In genomic region chr18:79402977-79403722, GRCh38 we compare ENCODE assay signal across 8 cellular contexts. TPM values are rescaled to one million over a fixed set of nuclear protein-coding genes. Genes with fewer than 3 reads are reported as not detected.
DNase-seq lines count a peak whose midpoint lies in the region; ATAC-seq, FAIRE-seq and TF ChIP-seq lines count a peak whose summit lies in the region.

No MANE protein-coding gene starts in this region.

- TF ChIP-seq CTCF in WTC11 (IDR thresholded peaks at IDR 0.05) = no peak
- no peak for TF ChIP-seq CTCF in prostate gland (IDR thresholded peaks at IDR 0.05)

- H3K9me3 Mint-ChIP-seq in WTC11 = no peaks in the 10 kb centered on the region

- no peaks in the 10 kb centered on the region for H3K36me3 ChIP-seq in prostate gland

- H3K4me1 Mint-ChIP-seq in WTC11 = peaks cover 51% of the 10 kb centered on the region

- H3K9me3 ChIP-seq in prostate gland = no peaks in the 10 kb centered on the region

- peaks cover 15% of the 10 kb centered on the region for H3K27me3 Mint-ChIP-seq in WTC11 (ENCODE audit: low read depth)

- POLR2A ChIA-PET in WTC11 (lab: Charles Lee) = no interaction called here

- 38% methylated on average over 25 of the region's 27 CpGs for WGBS in prostate gland

- H3K36me3 Mint-ChIP-seq in WTC11 = no peaks in the 10 kb centered on the region; the same call in 1 of the 2 replicates

- TF ChIP-seq POLR2A in prostate gland (IDR thresholded peaks at IDR 0.05) = no peak

- H3K4me3 ChIP-seq in prostate gland = peak overlapping the region in 1 of 2 donors; percentile 2

- CTCF ChIA-PET in WTC11 (lab: Charles Lee) = interaction anchor here (0.7 to 1.0 kb wide), 3 partner anchors 10 to 210 kb away, joined by 3 to 4 read pairs (median 3); no protein-coding TSS in a partner anchor

- no peak overlapping the region for H3K4me3 Mint-ChIP-seq in WTC11

- intact Hi-C loops in prostate gland (cut with DNase I) = no loop called here

- DNase-seq in HUDEP-2 (lab: John Stamatoyannopoulos, UW; ENCODE audit: unreplicated experiment in 76 of 76) = peak in 53 of 76 experiments; percentile 2 to 76 (median 43)
- DNase-seq in WTC11 (ENCODE audit: low spot score) = no peak
- peak; percentile 74 to 78 for DNase-seq in frontal cortex (ENCODE audit: low spot score in 2 of 2)
- peak; percentile 46 for DNase-seq in prostate gland (ENCODE audit: low spot score)
- no peak for DNase-seq in NCI-H774 (lab: John Stamatoyannopoulos, UW)
- no peak for DNase-seq in NCI-H2107 (lab: John Stamatoyannopoulos, UW)

- peak; percentile 14; the same call in 1 of the 2 replicates for ATAC-seq in WTC11
- ATAC-seq in GM18861 (IDR thresholded peaks at IDR 0.05; ENCODE audit: unreplicated experiment) = no peak
- no peak for ATAC-seq in HG03460 (IDR thresholded peaks at IDR 0.05; ENCODE audit: unreplicated experiment)

- no peaks in the 10 kb centered on the region for H3K27me3 ChIP-seq in prostate gland (replicated peaks; ENCODE audit: insufficient read depth)

- H3K27ac Mint-ChIP-seq in WTC11 = peak overlapping the region; percentile 10; the same call in 1 of the 2 replicates

- FAIRE-seq in frontal cortex (lab: Jason Lieb, UNC) = no peak

- H3K4me1 ChIP-seq in prostate gland (replicated peaks) = peaks cover 7% of the 10 kb centered on the region

- peak overlapping the region; percentile 42 to 77 for H3K27ac ChIP-seq in prostate gland

TF ChIP-seq in WTC11, 78 proteins besides CTCF, POLR2A, EP300 and RAD21:
- TF ChIP-seq AR (CRISPR knock-in tag; IDR thresholded peaks at IDR 0.05) = no peak

RNA-seq across cellular contexts. Expression of gene NFATC1, which starts 7.4 kb away (rescaled TPM):
- total RNA-seq in WTC11 (2021) = 17.6 to 20.2 TPM (median 17.6 TPM) in 3 replicates
- total RNA-seq in frontal cortex = 0.41 TPM
- total RNA-seq in prostate gland = 10 to 100 TPM; 16.8 to 24.6 TPM

Comparison
In these comparisons a context has a peak if more than half of its experiments do, and no peak if none do; other contexts are left out.
1. DNase-seq: peak in HUDEP-2 (53 of 76), frontal cortex (2 of 2) and prostate gland (single experiment); none in WTC11 (single experiment), NCI-H774 (single experiment) and NCI-H2107 (single experiment).
2. RNA of gene NFATC1, which starts 7.4 kb away (total RNA-seq): 16.8 to 24.6 TPM in prostate gland and 17.6 to 20.2 TPM in WTC11; 0.41 TPM in frontal cortex (single experiment); every median in the first group is over 10 times any median in the second.